ENCODE assay signal across 9 cellular contexts in genomic region chr17:59427425-59427921, GRCh38.
A peak's percentile ranks its signal among the peaks of the same experiment; 100 is the strongest.
DNase-seq lines count a peak whose midpoint lies in the region; ATAC-seq and TF ChIP-seq lines count a peak whose summit lies in the region.
"Had no signal": no experiment of that assay in that cellular context is flagged by ENCODE, and none has a peak within 500 bp of the region (broad histone marks: within the 10 kb centered on the region; RNA-seq: fewer than 3 reads in every experiment).

No MANE protein-coding gene starts in this region.

- POLR2A ChIA-PET in PC-3 (lab: Charles Lee; ENCODE audit: unreplicated experiment), result no interaction called here

- H3K9me3 ChIP-seq in PC-3 (ENCODE audit: low read length) (no peaks in the 10 kb centered on the region), testis (no peaks in the 10 kb centered on the region)

- intact Hi-C loops in PC-3 (cut with micrococcal nuclease) (no loop called here), testis (cut with DNase I; ENCODE audit: low total_unique reads) (no loop called here)

- no peaks in the 10 kb centered on the region for H4K20me1 ChIP-seq in PC-3 (ENCODE audit: low read length)

- H3K27ac ChIP-seq in PC-3 (ENCODE audit: low read length), result no peak overlapping the region
- H3K27ac ChIP-seq in coronary artery, result peak overlapping the region; percentile 87 to 95
- H3K27ac ChIP-seq in testis, result peak overlapping the region in 1 of 2 donors; percentile 88

- no TSS peak for BruUV-seq in PC-3 (replicated peaks; lab: Mats Ljungman, UMichigan)

- in situ Hi-C loops in GM13977 (cut with MboI; ENCODE audit: low pct_unique_long_range_greater_than_20kb, low sequenced_read_pairs, unreplicated experiment), result no loop called here

- no peaks in the 10 kb centered on the region for H3F3A ChIP-seq in PC-3 (ENCODE audit: low read length, unreplicated experiment)

- ATAC-seq in PC-3 (peak; percentile 16; the same call in 1 of the 2 replicates), HG03460 (IDR thresholded peaks at IDR 0.05; ENCODE audit: unreplicated experiment) (no peak)

- H3K4me1 ChIP-seq in PC-3 (ENCODE audit: insufficient read depth, low read length) (peaks cover 20% of the 10 kb centered on the region), testis (peaks cover 48% of the 10 kb centered on the region)

- WGBS in testis, 2 donors, result 43 to 52% methylated on average over 5 of the region's 5 CpGs

- DNase-seq in A172 (ENCODE audit: low spot score) (peak; percentile 68), PC-3 (peak; percentile 30), coronary artery (ENCODE audit: low spot score) (no peak), myocyte (ENCODE audit: low read depth) (peak; percentile 84), testis (peak; percentile 41), GM13977 (ENCODE audit: low spot score) (no peak), HUDEP-2 (lab: John Stamatoyannopoulos, UW; ENCODE audit: unreplicated experiment in 76 of 76) (no peak)
- DNase-seq: T-cell had no signal

- peak overlapping the region; percentile 58 for H2AFZ ChIP-seq in PC-3 (ENCODE audit: low read length)

- H3K9ac ChIP-seq in PC-3 (ENCODE audit: low read length), result no peak overlapping the region

- TF ChIP-seq CTCF in PC-3 (conservative IDR thresholded peaks at IDR 0.05; ENCODE audit: low read depth, low read length), result no peak
- no peak for TF ChIP-seq CTCF in coronary artery (IDR thresholded peaks at IDR 0.05)
- no peak for TF ChIP-seq CTCF in testis (IDR thresholded peaks at IDR 0.05)
- no peak for TF ChIP-seq CTCF in GM13977 (IDR thresholded peaks at IDR 0.05; ENCODE audit: extremely low read depth, insufficient read depth, missing control alignments)

- H3K4me3 ChIP-seq in PC-3 (ENCODE audit: low read length) (no peak overlapping the region), coronary artery (peak overlapping the region; percentile 1), testis (no peak overlapping the region)

- no peaks in the 10 kb centered on the region for H3K9me2 ChIP-seq in PC-3 (replicated peaks; ENCODE audit: low read length)

- TF ChIP-seq POLR2A in testis (IDR thresholded peaks at IDR 0.05), result no peak

- H3K36me3 ChIP-seq in PC-3 (ENCODE audit: low read depth, low read length), result no peaks in the 10 kb centered on the region
- no peaks in the 10 kb centered on the region for H3K36me3 ChIP-seq in testis (ENCODE audit: low read depth, missing control alignments)

- CTCF ChIA-PET in PC-3 (lab: Charles Lee), result interaction anchor here (0.5 to 1.1 kb wide), 4 partner anchors 12 to 419 kb away, joined by 3 to 6 read pairs (median 4); no protein-coding TSS in a partner anchor

- H3K27me3 ChIP-seq in PC-3 (ENCODE audit: low read length) (no peaks in the 10 kb centered on the region), testis (no peaks in the 10 kb centered on the region)

- H3K79me2 ChIP-seq in PC-3 (ENCODE audit: low read length), result no peaks in the 10 kb centered on the region

- H3K4me2 ChIP-seq in PC-3 (ENCODE audit: low read length), result 0 out of 2 replicates have a peak overlapping the region, but pooled peaks have one; percentile 7

Comparison
In these comparisons a context has a peak if more than half of its experiments do, and no peak if none do; other contexts are left out.
1. DNase-seq: peak in A172 (single experiment), PC-3 (single experiment), myocyte (single experiment) and testis (single experiment); none in coronary artery (single experiment), GM13977 (single experiment) and HUDEP-2 (0 of 76).